In the genomic region with DNA sequence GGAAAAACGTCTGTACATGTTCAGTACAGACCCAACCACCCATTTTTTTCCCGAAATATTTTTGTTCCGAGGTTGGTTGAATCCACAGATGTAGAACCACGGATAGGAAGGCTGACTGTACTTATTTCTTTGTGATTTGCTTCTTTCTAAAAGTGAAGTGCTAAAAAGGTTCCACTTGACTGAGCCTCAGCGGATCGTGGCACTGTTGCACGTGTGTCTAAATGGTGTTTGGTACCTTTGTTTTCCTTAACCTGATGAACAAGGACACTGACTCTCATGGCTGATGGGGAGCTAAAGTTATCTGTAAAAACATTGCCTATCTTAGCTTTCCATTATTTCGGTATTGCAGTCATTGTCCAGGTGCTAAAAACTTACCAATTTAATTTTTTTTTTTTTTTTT, we compare ENCODE assay signal across 29 cellular contexts. TPM values are rescaled to one million over a fixed set of nuclear protein-coding genes. Genes with fewer than 3 reads are reported as not detected.
DNase-seq lines count a peak whose midpoint lies in the region; ATAC-seq, FAIRE-seq and TF ChIP-seq lines count a peak whose summit lies in the region.
"Had no signal": no experiment of that assay in that cellular context is flagged by ENCODE, and none has a peak within 500 bp of the region (broad histone marks: within the 10 kb centered on the region; RNA-seq: fewer than 3 reads in every experiment).

No MANE protein-coding gene starts in this region.

- DNase-seq in NCI-H345 (lab: John Stamatoyannopoulos, UW) (peak; percentile 0), NCI-H345 treated with DMSO at 0.1 percent for 48 hours (lab: John Stamatoyannopoulos, UW; ENCODE audit: unreplicated experiment) (no peak), GM12891 (ENCODE audit: insufficient read length, low spot score) (no peak), germinal center (ENCODE audit: low spot score) (peak; percentile 27), small intestine (no peak)
- DNase-seq: AML-193; Caco-2; CD8-positive, alpha-beta T cell; HCEC 1CT; NCI-H1092; NCI-H1417 treated with DMSO at 0.1 percent for 48 hours; NCI-H1930; NCI-H2171; NCI-H226; NCI-H82; OCI-M1; Peyer's patch; SHP77 treated with DMSO at 0.1 percent for 48 hours; SW 1271; T1000 had no signal

- no peaks in the 10 kb centered on the region for H4K20me1 ChIP-seq in OCI-LY1 (ENCODE audit: insufficient read depth, low read length)

- H3K9me3 ChIP-seq in OCI-LY1 (ENCODE audit: low read length) (no peaks in the 10 kb centered on the region), small intestine (ENCODE audit: control insufficient read depth, low read depth) (no peaks in the 10 kb centered on the region)
- H3K9me3 ChIP-seq: A549, Caco-2, Peyer's patch had no signal

- H2AFZ ChIP-seq in OCI-LY1 (ENCODE audit: low read length) = no peak overlapping the region

- no peaks in the 10 kb centered on the region for H3K79me2 ChIP-seq in OCI-LY1 (ENCODE audit: insufficient read depth, low read length)

- H3K27me3 ChIP-seq in OCI-LY1 (ENCODE audit: insufficient read depth, low read length) (no peaks in the 10 kb centered on the region), small intestine (ENCODE audit: control insufficient read depth in 2 of 2, insufficient read depth in 2 of 2, low read length in 2 of 2) (no peaks in the 10 kb centered on the region)
- H3K27me3 ChIP-seq: Peyer's patch had no signal

- H3K4me1 ChIP-seq in OCI-LY1 (ENCODE audit: insufficient read depth, low read length, severe bottlenecking) (peaks cover 39% of the 10 kb centered on the region), small intestine (ENCODE audit: control insufficient read depth in 2 of 2, insufficient read depth in 1 of 2, low read depth in 1 of 2, low read length in 1 of 2) (no peaks in the 10 kb centered on the region)
- H3K4me1 ChIP-seq: A549, Peyer's patch had no signal

- no peak overlapping the region for H3K4me3 ChIP-seq in OCI-LY1 (ENCODE audit: low read depth, low read length, poor library complexity, severe bottlenecking)
- no peak overlapping the region for H3K4me3 ChIP-seq in small intestine (ENCODE audit: low read depth in 1 of 2, low read length in 2 of 2)
- H3K4me3 ChIP-seq: A549, Peyer's patch had no signal

- 81 to 85% (median 83%) methylated on average over 8 of the region's 8 CpGs for WGBS in small intestine, 3 donors

- no peak for ATAC-seq in HG02623 (IDR thresholded peaks at IDR 0.05; ENCODE audit: unreplicated experiment)
- no peak for ATAC-seq in activated CD4-positive, CD25-positive, alpha-beta regulatory T cell treated with anti-CD3 and anti-CD28 coated beads, Interleukin-2, amount 50 U/mL, for 24 hours
- ATAC-seq: A549; CD8-positive, alpha-beta T cell had no signal

- H3K27ac ChIP-seq in OCI-LY1 (ENCODE audit: low read depth, low read length, poor library complexity, severe bottlenecking) (peak overlapping the region; percentile 41), small intestine (ENCODE audit: low read depth in 1 of 2, low read length in 1 of 2) (no peak overlapping the region)
- H3K27ac ChIP-seq: A549, C4-2B, HL-60, KMS-11, Peyer's patch had no signal

- H3K9me2 ChIP-seq in OCI-LY1 (ENCODE audit: low read depth, low read length) = no peaks in the 10 kb centered on the region

- H3K36me3 ChIP-seq in OCI-LY1 (ENCODE audit: insufficient read depth, low read length) = peaks cover 17% of the 10 kb centered on the region; the same call in 1 of the 2 replicates
- H3K36me3 ChIP-seq in small intestine (ENCODE audit: control insufficient read depth in 2 of 2, insufficient read depth in 2 of 2, low read length in 2 of 2) = peaks cover 6 to 9% of the 10 kb centered on the region in 2 donors

- TF ChIP-seq POLR2A in GM12891 (IDR thresholded peaks at IDR 0.05; ENCODE audit: low read depth, low read length) = no peak

- peak overlapping the region; percentile 15; the same call in 1 of the 2 replicates for H3K4me2 ChIP-seq in OCI-LY1 (ENCODE audit: low read length)
- H3K4me2 ChIP-seq: A549, KMS-11 had no signal

- no peak overlapping the region; the same call in 1 of the 2 replicates for H3K9ac ChIP-seq in OCI-LY1 (ENCODE audit: low read length)
- H3K9ac ChIP-seq: KMS-11 had no signal

- H3F3A ChIP-seq in OCI-LY1 (ENCODE audit: insufficient read depth, low read length) = no peaks in the 10 kb centered on the region

- FAIRE-seq in GM12891 (lab: Jason Lieb, UNC) (peak; percentile 40), small intestine (lab: Jason Lieb, UNC) (no peak)
- FAIRE-seq: A549, GM19239, H1 had no signal

- no peak for TF ChIP-seq CTCF in OCI-LY1 (IDR thresholded peaks at IDR 0.05; ENCODE audit: low read length)

TF ChIP-seq in GM12891, 5 proteins besides CTCF, POLR2A, EP300 and RAD21:
- TF ChIP-seq POU2F2 (IDR thresholded peaks at IDR 0.05; ENCODE audit: low read depth, low read length) (no peak), PAX5 (IDR thresholded peaks at IDR 0.05; ENCODE audit: insufficient read depth, low read length, severe bottlenecking) (peak; percentile 39)

RNA-seq across cellular contexts. Expression of gene BPHL, which starts 6.2 kb away (rescaled TPM):
- 9.3 TPM for polyA plus RNA-seq in GM12891 (2012; ENCODE audit: low read depth, missing spikeins)
- 100 to 1,000 TPM in 1 of 3 donors, 10 to 100 TPM in 2; 20.4 to 171 (median 95.7) TPM for polyA plus RNA-seq in small intestine

RNA-seq across cellular contexts. Expression of gene TUBB2A, which starts 32.7 kb away (rescaled TPM):
- 28.2 TPM for polyA plus RNA-seq in GM12891 (2012; ENCODE audit: low read depth, missing spikeins)
- 10 to 100 TPM; 66.6 to 97.1 (median 67.3) TPM for polyA plus RNA-seq in small intestine

RNA-seq across cellular contexts. Expression of gene RIPK1, which starts 56.4 kb away (rescaled TPM):
- polyA plus RNA-seq in GM12891 (2012; ENCODE audit: low read depth, missing spikeins) = 3.0 TPM
- 10 to 100 TPM; 14.4 to 31.1 (median 28.2) TPM for polyA plus RNA-seq in small intestine

Comparison
In these comparisons a context has a peak if more than half of its experiments do, and no peak if none do; other contexts are left out.
1. DNase-seq: peak in NCI-H345 (single experiment) and germinal center (single experiment); none in NCI-H345 treated with DMSO at 0.1 percent for 48 hours (single experiment), GM12891 (single experiment) and small intestine (single experiment).